In genomic region chr2:68594674-68595492, GRCh38 we compare ENCODE assay signal across 8 cellular contexts. TPM values are rescaled to one million over a fixed set of nuclear protein-coding genes. Genes with fewer than 3 reads are reported as not detected.
DNase-seq lines count a peak whose midpoint lies in the region; ATAC-seq and TF ChIP-seq lines count a peak whose summit lies in the region.

No MANE protein-coding gene starts in this region.

- H3K79me2 ChIP-seq in OCI-LY7 (ENCODE audit: insufficient read depth, low read depth, low read length) = no peaks in the 10 kb centered on the region

- H2AFZ ChIP-seq in OCI-LY7 (ENCODE audit: low read length) = peak overlapping the region; percentile 88

- H3K27me3 ChIP-seq in gastrocnemius medialis = no peaks in the 10 kb centered on the region

- no peak overlapping the region for H3K27ac ChIP-seq in OCI-LY7 (ENCODE audit: low read depth, low read length, poor library complexity, severe bottlenecking)
- H3K27ac ChIP-seq in gastrocnemius medialis = peak overlapping the region in 1 of 4 donors; percentile 11
- no peak overlapping the region for H3K27ac ChIP-seq in caudate nucleus (ENCODE audit: low read depth, low read length)

- H3K9me2 ChIP-seq in OCI-LY7 (ENCODE audit: insufficient read depth, low read length) = no peaks in the 10 kb centered on the region

- ATAC-seq in HG02588 (IDR thresholded peaks at IDR 0.05; ENCODE audit: unreplicated experiment) (peak; percentile 73), gastrocnemius medialis (no peak)

- no peak overlapping the region for H3K27ac Mint-ChIP-seq in activated T-helper 1 cell treated with anti-CD3 and anti-CD28 coated beads, Interleukin-12 subunit alpha, Interleukin-12 subunit beta, Interleukin-2, Interleukin-4 antibody, amounts not matched to agents 30 ng/mL and 10 ng/mL and 1 ng/mL, durations not matched to agents 14 hours and 24 hours and 36 hours

- no peaks in the 10 kb centered on the region for H4K20me1 ChIP-seq in OCI-LY7 (ENCODE audit: insufficient read depth, low read length)

- intact Hi-C loops in OCI-LY7 (cut with micrococcal nuclease; ENCODE audit: unreplicated experiment) (loop anchor here (1.0 to 10.0 kb wide), 2 partner anchors 128 to 330 kb away; partner anchors contain the start of genes APLF and FBXO48), gastrocnemius medialis (cut with DNase I; ENCODE audit: low total_unique reads) (loop anchor here (10.0 kb wide), 1 partner anchor 130 kb away; the partner anchor contains the start of genes APLF and FBXO48)
- intact Hi-C loops in activated T-helper 1 cell treated with anti-CD3 and anti-CD28 coated beads, Interleukin-12 subunit alpha, Interleukin-12 subunit beta, Interleukin-2, Interleukin-4 antibody, amounts not matched to agents 30 ng/mL and 10 ng/mL and 1 ng/mL, durations not matched to agents 14 hours and 24 hours and 36 hours (cut with micrococcal nuclease) = loop anchor here (1.0 to 5.0 kb wide), 5 partner anchors 73 to 132 kb away; no protein-coding TSS in a partner anchor

- H3K27me3 Mint-ChIP-seq in activated T-helper 1 cell treated with anti-CD3 and anti-CD28 coated beads, Interleukin-12 subunit alpha, Interleukin-12 subunit beta, Interleukin-2, Interleukin-4 antibody, amounts not matched to agents 30 ng/mL and 10 ng/mL and 1 ng/mL, durations not matched to agents 14 hours and 24 hours and 36 hours (ENCODE audit: insufficient read depth) = peaks cover 6% of the 10 kb centered on the region

- H3K4me1 Mint-ChIP-seq in activated T-helper 1 cell treated with anti-CD3 and anti-CD28 coated beads, Interleukin-12 subunit alpha, Interleukin-12 subunit beta, Interleukin-2, Interleukin-4 antibody, amounts not matched to agents 30 ng/mL and 10 ng/mL and 1 ng/mL, durations not matched to agents 14 hours and 24 hours and 36 hours (ENCODE audit: low read depth) = peaks cover 8% of the 10 kb centered on the region

- peak overlapping the region; percentile 45; the same call in 1 of the 2 replicates for H3K4me2 ChIP-seq in OCI-LY7 (ENCODE audit: low read length)

- in situ Hi-C loops in gastrocnemius medialis (cut with MboI; ENCODE audit: low sequenced_read_pairs in 4 of 4) = no loop called here

- peak; percentile 26 for DNase-seq in GM12864 (ENCODE audit: low read depth)
- DNase-seq in OCI-LY7 (ENCODE audit: low spot score) = peak; percentile 57
- peak; percentile 35 for DNase-seq in activated T-helper 1 cell treated with anti-CD3 and anti-CD28 coated beads, Interleukin-12 subunit alpha, Interleukin-12 subunit beta, Interleukin-2, Interleukin-4 antibody, amounts not matched to agents 30 ng/mL and 10 ng/mL and 1 ng/mL, durations not matched to agents 14 hours and 24 hours and 36 hours (ENCODE audit: low spot score)
- peak; percentile 14 for DNase-seq in glomerular endothelial cell (ENCODE audit: extremely low read depth, low read depth, low spot score)
- no peak for DNase-seq in gastrocnemius medialis
- DNase-seq in NCI-H524 treated with DMSO at 0.1 percent for 48 hours (lab: John Stamatoyannopoulos, UW) = no peak
- DNase-seq in caudate nucleus (lab: John Stamatoyannopoulos, UW) = no peak

- H3K36me3 ChIP-seq in OCI-LY7 (ENCODE audit: insufficient read depth, low read length) (no peaks in the 10 kb centered on the region), gastrocnemius medialis (no peaks in the 10 kb centered on the region)

- CTCF ChIA-PET in OCI-LY7 (lab: Charles Lee; ENCODE audit: unreplicated experiment) = interaction anchor here (1.1 kb wide), 1 partner anchor 128 kb away, joined by 3 read pairs; the partner anchor contains the start of genes APLF and FBXO48

- no TSS peak for BruUV-seq in OCI-LY7 (replicated peaks; lab: Mats Ljungman, UMichigan)

- H3K9me3 Mint-ChIP-seq in activated T-helper 1 cell treated with anti-CD3 and anti-CD28 coated beads, Interleukin-12 subunit alpha, Interleukin-12 subunit beta, Interleukin-2, Interleukin-4 antibody, amounts not matched to agents 30 ng/mL and 10 ng/mL and 1 ng/mL, durations not matched to agents 14 hours and 24 hours and 36 hours = no peaks in the 10 kb centered on the region

- TF ChIP-seq CTCF in GM12864 (IDR thresholded peaks at IDR 0.05; ENCODE audit: low read depth, low read length, missing control alignments) = peak; percentile 81
- TF ChIP-seq CTCF in OCI-LY7 (conservative IDR thresholded peaks at IDR 0.05; ENCODE audit: low read length) = peak; percentile 98
- TF ChIP-seq CTCF in gastrocnemius medialis (IDR thresholded peaks at IDR 0.05 in 4 of 5, conservative IDR thresholded peaks at IDR 0.05 in 1 of 5) = peak in 4 of 5 experiments; percentile 20 to 65 (median 44)

- H3K4me3 Mint-ChIP-seq in activated T-helper 1 cell treated with anti-CD3 and anti-CD28 coated beads, Interleukin-12 subunit alpha, Interleukin-12 subunit beta, Interleukin-2, Interleukin-4 antibody, amounts not matched to agents 30 ng/mL and 10 ng/mL and 1 ng/mL, durations not matched to agents 14 hours and 24 hours and 36 hours = no peak overlapping the region

- no peaks in the 10 kb centered on the region for H3K9me3 ChIP-seq in OCI-LY7 (ENCODE audit: low read length)
- no peaks in the 10 kb centered on the region for H3K9me3 ChIP-seq in gastrocnemius medialis

- POLR2A ChIA-PET in OCI-LY7 (lab: Charles Lee) = interaction anchor here (0.5 to 1.7 kb wide), 6 partner anchors 8 to 165 kb away, joined by 3 to 5 read pairs (median 4); no protein-coding TSS in a partner anchor

- H3K4me1 ChIP-seq in OCI-LY7 (ENCODE audit: insufficient read depth, low read length, poor library complexity, severe bottlenecking) (peaks cover 15% of the 10 kb centered on the region), gastrocnemius medialis (no peaks in the 10 kb centered on the region)

- H3K36me3 Mint-ChIP-seq in activated T-helper 1 cell treated with anti-CD3 and anti-CD28 coated beads, Interleukin-12 subunit alpha, Interleukin-12 subunit beta, Interleukin-2, Interleukin-4 antibody, amounts not matched to agents 30 ng/mL and 10 ng/mL and 1 ng/mL, durations not matched to agents 14 hours and 24 hours and 36 hours (ENCODE audit: low read depth) = no peaks in the 10 kb centered on the region

- H3K4me3 ChIP-seq in GM12864 (ENCODE audit: low read depth, low read length) = no peak overlapping the region
- H3K4me3 ChIP-seq in OCI-LY7 (ENCODE audit: low read depth, low read length, poor library complexity, severe bottlenecking) = no peak overlapping the region
- no peak overlapping the region for H3K4me3 ChIP-seq in gastrocnemius medialis

- no peak for TF ChIP-seq POLR2A in gastrocnemius medialis (IDR thresholded peaks at IDR 0.05)

RNA-seq across cellular contexts. Expression of gene PROKR1, which starts 48.5 kb away (rescaled TPM):
- total RNA-seq in OCI-LY7 (2014; rRNA removed; shearing (Covaris generic)) = 0.08 and 0.28 TPM in 2 replicates
- total RNA-seq in OCI-LY7 (2022) = not detected in 2 replicates
- total RNA-seq in activated T-helper 1 cell treated with anti-CD3 and anti-CD28 coated beads, Interleukin-12 subunit alpha, Interleukin-12 subunit beta, Interleukin-2, Interleukin-4 antibody, amounts not matched to agents 30 ng/mL and 10 ng/mL and 1 ng/mL, durations not matched to agents 14 hours and 24 hours and 36 hours = not detected in 2 replicates
- not detected in 2 replicates for total RNA-seq in glomerular endothelial cell
- under 1 TPM in 2 of 4 donors, not detected in 2; 0.09 to 0.10 TPM for total RNA-seq in gastrocnemius medialis

Comparison
In these comparisons a context has a peak if more than half of its experiments do, and no peak if none do; other contexts are left out.
1. DNase-seq: peak in GM12864 (single experiment), OCI-LY7 (single experiment), activated T-helper 1 cell treated with anti-CD3 and anti-CD28 coated beads, Interleukin-12 subunit alpha, Interleukin-12 subunit beta, Interleukin-2, Interleukin-4 antibody, amounts not matched to agents 30 ng/mL and 10 ng/mL and 1 ng/mL, durations not matched to agents 14 hours and 24 hours and 36 hours (single experiment) and glomerular endothelial cell (single experiment); none in gastrocnemius medialis (0 of 2), NCI-H524 treated with DMSO at 0.1 percent for 48 hours (single experiment) and caudate nucleus (0 of 61).
2. CTCF ChIP-seq: peak in every context shown above with its lines; median percentile 98 in OCI-LY7; 81 in GM12864; 44 in gastrocnemius medialis.